ENCODE assay signal across 1 cellular context in genomic region chr21:32562426-32562825, GRCh38.
TF ChIP-seq lines count a peak whose summit lies in the region.

No MANE protein-coding gene starts in this region.

TF ChIP-seq in H1, 55 proteins besides CTCF, POLR2A, EP300 and RAD21 (continued from another document):
- TF ChIP-seq USF2 (IDR thresholded peaks at IDR 0.05; ENCODE audit: low read length) = no peak
- no peak for TF ChIP-seq NRF1 (IDR thresholded peaks at IDR 0.05; ENCODE audit: low read depth, low read length)
- peak; percentile 64; the same call in 1 of the 2 replicates for TF ChIP-seq SRF (IDR thresholded peaks at IDR 0.05; ENCODE audit: low read depth, low read length)
- TF ChIP-seq MAX (IDR thresholded peaks at IDR 0.05) = peak; percentile 66
- TF ChIP-seq KDM4A (IDR thresholded peaks at IDR 0.05; ENCODE audit: low read depth, low read length, severe bottlenecking) = no peak
- TF ChIP-seq TCF12 (IDR thresholded peaks at IDR 0.05; ENCODE audit: low read depth, low read length) = 0 out of 2 replicates have a peak, but pooled peaks have one; percentile 66
- TF ChIP-seq TEAD4 (IDR thresholded peaks at IDR 0.05; ENCODE audit: low read depth, low read length) = no peak
- TF ChIP-seq SP1 (IDR thresholded peaks at IDR 0.05; ENCODE audit: low read depth, low read length) = no peak
- TF ChIP-seq ATF3 (IDR thresholded peaks at IDR 0.05; ENCODE audit: insufficient read depth, low read depth, low read length) = no peak
- no peak for TF ChIP-seq CHD2 (IDR thresholded peaks at IDR 0.05; ENCODE audit: low read length)
